In genomic region chr16:50152807-50153647, GRCh38 we compare ENCODE assay signal across 1 cellular context.
TF ChIP-seq lines count a peak whose summit lies in the region.

Gene TENT4B, plus strand, starts transcription at chr16:50153306. Its CDS starts 316 bp downstream, at chr16:50153622.

TF ChIP-seq in K562, 482 proteins besides CTCF, POLR2A, EP300 and RAD21 (continued from another document and continues in another):
- peak; percentile 65 to 79; a peak in 3 of 4 replicates for TF ChIP-seq NONO (IDR thresholded peaks at IDR 0.05; ENCODE audit: low read depth in 2 of 2, low read length in 1 of 2)
- no peak for TF ChIP-seq KDM4B (IDR thresholded peaks at IDR 0.05; ENCODE audit: borderline replicate concordance in 2 of 2, low read depth in 1 of 2)
- TF ChIP-seq MBD2 (IDR thresholded peaks at IDR 0.05; ENCODE audit: borderline replicate concordance, low read depth), result peak; percentile 51; the same call in 1 of the 2 replicates
- TF ChIP-seq RBBP5 (IDR thresholded peaks at IDR 0.05; ENCODE audit: borderline replicate concordance, insufficient read depth, low read length, poor library complexity, severe bottlenecking), result peak; percentile 53
- TF ChIP-seq ZNF431 (CRISPR knock-in tag; IDR thresholded peaks at IDR 0.05), result 0 out of 2 replicates have a peak, but pooled peaks have one; percentile 48
- peak; percentile 73 to 77 for TF ChIP-seq NRF1 (conservative IDR thresholded peaks at IDR 0.05 in 1 of 2, IDR thresholded peaks at IDR 0.05 in 1 of 2)
- TF ChIP-seq ZNF41 (CRISPR knock-in tag; conservative IDR thresholded peaks at IDR 0.05), result no peak
- peak; percentile 61; the same call in 1 of the 2 replicates for TF ChIP-seq ZNF384 (IDR thresholded peaks at IDR 0.05; ENCODE audit: low read depth, low read length)
- TF ChIP-seq, protein P1, sequence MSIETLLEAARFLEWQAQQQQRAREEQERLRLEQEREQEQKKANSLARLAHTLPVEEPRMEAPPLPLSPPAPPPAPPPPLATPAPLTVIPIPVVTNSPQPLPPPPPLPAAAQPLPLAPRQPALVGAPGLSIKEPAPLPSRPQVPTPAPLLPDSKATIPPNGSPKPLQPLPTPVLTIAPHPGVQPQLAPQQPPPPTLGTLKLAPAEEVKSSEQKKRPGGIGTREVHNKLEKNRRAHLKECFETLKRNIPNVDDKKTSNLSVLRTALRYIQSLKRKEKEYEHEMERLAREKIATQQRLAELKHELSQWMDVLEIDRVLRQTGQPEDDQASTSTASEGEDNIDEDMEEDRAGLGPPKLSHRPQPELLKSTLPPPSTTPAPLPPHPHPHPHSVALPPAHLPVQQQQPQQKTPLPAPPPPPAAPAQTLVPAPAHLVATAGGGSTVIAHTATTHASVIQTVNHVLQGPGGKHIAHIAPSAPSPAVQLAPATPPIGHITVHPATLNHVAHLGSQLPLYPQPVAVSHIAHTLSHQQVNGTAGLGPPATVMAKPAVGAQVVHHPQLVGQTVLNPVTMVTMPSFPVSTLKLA (conservative IDR thresholded peaks at IDR 0.05), result peak; percentile 19 to 84; a peak in 2 of 4 replicates
- no peak for TF ChIP-seq PHTF2 (CRISPR knock-in tag; IDR thresholded peaks at IDR 0.05)
- TF ChIP-seq SRF (CRISPR knock-in tag; IDR thresholded peaks at IDR 0.05), result 0 out of 4 replicates have a peak, but pooled peaks of 1 of the 2 experiments have one; percentile 9
- peak; percentile 63; the same call in 1 of the 2 replicates for TF ChIP-seq NR2C2 (CRISPR knock-in tag; IDR thresholded peaks at IDR 0.05)
- no peak; the same call in 1 of the 2 replicates for TF ChIP-seq NR2C2 (tag; IDR thresholded peaks at IDR 0.05)
- TF ChIP-seq CCNT2 (IDR thresholded peaks at IDR 0.05; ENCODE audit: borderline replicate concordance, extremely low read depth, insufficient read length, low read depth, low read length), result peak; percentile 44
- TF ChIP-seq, protein P2, sequence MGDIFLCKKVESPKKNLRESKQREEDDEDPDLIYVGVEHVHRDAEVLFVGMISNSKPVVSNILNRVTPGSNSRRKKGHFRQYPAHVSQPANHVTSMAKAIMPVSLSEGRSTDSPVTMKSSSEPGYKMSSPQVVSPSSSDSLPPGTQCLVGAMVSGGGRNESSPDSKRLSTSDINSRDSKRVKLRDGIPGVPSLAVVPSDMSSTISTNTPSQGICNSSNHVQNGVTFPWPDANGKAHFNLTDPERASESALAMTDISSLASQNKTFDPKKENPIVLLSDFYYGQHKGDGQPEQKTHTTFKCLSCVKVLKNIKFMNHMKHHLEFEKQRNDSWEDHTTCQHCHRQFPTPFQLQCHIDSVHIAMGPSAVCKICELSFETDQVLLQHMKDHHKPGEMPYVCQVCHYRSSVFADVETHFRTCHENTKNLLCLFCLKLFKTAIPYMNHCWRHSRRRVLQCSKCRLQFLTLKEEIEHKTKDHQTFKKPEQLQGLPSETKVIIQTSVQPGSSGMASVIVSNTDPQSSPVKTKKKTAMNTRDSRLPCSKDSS (IDR thresholded peaks at IDR 0.05; ENCODE audit: low read depth, partially characterized antibody), result no peak
- TF ChIP-seq USF1 (CRISPR knock-in tag; IDR thresholded peaks at IDR 0.05), result no peak
- no peak for TF ChIP-seq CREB3L1 (IDR thresholded peaks at IDR 0.05; ENCODE audit: borderline replicate concordance, low read depth)
- no peak for TF ChIP-seq E2F4 (CRISPR knock-in tag; IDR thresholded peaks at IDR 0.05; ENCODE audit: low read depth)
- TF ChIP-seq RHOXF2B (CRISPR knock-in tag; conservative IDR thresholded peaks at IDR 0.05), result no peak
- peak; percentile 97 for TF ChIP-seq ZFX (CRISPR knock-in tag; IDR thresholded peaks at IDR 0.05)
- 0 out of 2 replicates have a peak, but pooled peaks have one; percentile 19 for TF ChIP-seq RNF2 (IDR thresholded peaks at IDR 0.05)
- TF ChIP-seq NR1H2 (CRISPR knock-in tag; IDR thresholded peaks at IDR 0.05), result no peak
- TF ChIP-seq POLR2AphosphoS5 (IDR thresholded peaks at IDR 0.05; ENCODE audit: control insufficient read depth, insufficient read depth, low read depth, low read length), result peak; percentile 62; the same call in 1 of the 2 replicates
- no peak for TF ChIP-seq ZBTB8A (IDR thresholded peaks at IDR 0.05; ENCODE audit: partially characterized antibody)
- peak; percentile 67 for TF ChIP-seq CREB1 (IDR thresholded peaks at IDR 0.05)
- TF ChIP-seq CREB1 (CRISPR knock-in tag; IDR thresholded peaks at IDR 0.05), result peak; percentile 63; the same call in 1 of the 2 replicates
- TF ChIP-seq PHF8 (IDR thresholded peaks at IDR 0.05; ENCODE audit: borderline replicate concordance, low read length), result peak; percentile 96
- TF ChIP-seq U2AF1 (optimal IDR thresholded peaks at IDR 0.05; ENCODE audit: low read depth, low read length), result peak; percentile 54
- peak; percentile 42 for TF ChIP-seq HMGN3 (IDR thresholded peaks at IDR 0.05; ENCODE audit: borderline replicate concordance, extremely low read depth, insufficient read length, low read depth, low read length)
- TF ChIP-seq, protein P3, sequence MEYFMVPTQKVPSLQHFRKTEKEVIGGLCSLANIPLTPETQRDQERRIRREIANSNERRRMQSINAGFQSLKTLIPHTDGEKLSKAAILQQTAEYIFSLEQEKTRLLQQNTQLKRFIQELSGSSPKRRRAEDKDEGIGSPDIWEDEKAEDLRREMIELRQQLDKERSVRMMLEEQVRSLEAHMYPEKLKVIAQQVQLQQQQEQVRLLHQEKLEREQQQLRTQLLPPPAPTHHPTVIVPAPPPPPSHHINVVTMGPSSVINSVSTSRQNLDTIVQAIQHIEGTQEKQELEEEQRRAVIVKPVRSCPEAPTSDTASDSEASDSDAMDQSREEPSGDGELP (CRISPR knock-in tag; IDR thresholded peaks at IDR 0.05; ENCODE audit: borderline replicate concordance), result peak; percentile 73; the same call in 1 of the 2 replicates
- no peak for TF ChIP-seq THRB (CRISPR knock-in tag; conservative IDR thresholded peaks at IDR 0.05)
- no peak for TF ChIP-seq KLF13 (tag; IDR thresholded peaks at IDR 0.05; ENCODE audit: borderline replicate concordance, low read depth)
- TF ChIP-seq HDAC1 (IDR thresholded peaks at IDR 0.05), result peak in 1 of 2 experiments; percentile 71; a peak in 2 of 4 replicates
- 0 out of 2 replicates have a peak, but pooled peaks have one; percentile 47 for TF ChIP-seq PTBP1 (IDR thresholded peaks at IDR 0.05; ENCODE audit: low read depth, low read length)
- 0 out of 2 replicates have a peak, but pooled peaks have one; percentile 19 for TF ChIP-seq ZNF232 (CRISPR knock-in tag; IDR thresholded peaks at IDR 0.05)
- no peak for TF ChIP-seq ESRRB (CRISPR knock-in tag; IDR thresholded peaks at IDR 0.05; ENCODE audit: borderline replicate concordance)
- TF ChIP-seq ZC3H8 (IDR thresholded peaks at IDR 0.05), result no peak
- TF ChIP-seq EP400 (IDR thresholded peaks at IDR 0.05), result peak; percentile 90; the same call in 1 of the 2 replicates
- TF ChIP-seq FOXJ3 (CRISPR knock-in tag; IDR thresholded peaks at IDR 0.05), result no peak
- TF ChIP-seq ELF1 (tag; IDR thresholded peaks at IDR 0.05), result no peak
- TF ChIP-seq PML (IDR thresholded peaks at IDR 0.05; ENCODE audit: low read length), result peak; percentile 65; the same call in 1 of the 2 replicates
- TF ChIP-seq CBFB (CRISPR knock-in tag; IDR thresholded peaks at IDR 0.05), result no peak
- no peak for TF ChIP-seq SMARCA5 (IDR thresholded peaks at IDR 0.05)
- no peak for TF ChIP-seq ZNF165 (CRISPR knock-in tag; IDR thresholded peaks at IDR 0.05; ENCODE audit: borderline replicate concordance)
- no peak for TF ChIP-seq ZNF253 (CRISPR knock-in tag; conservative IDR thresholded peaks at IDR 0.05)
- peak; percentile 72; the same call in 1 of the 2 replicates for TF ChIP-seq THAP12 (CRISPR knock-in tag; IDR thresholded peaks at IDR 0.05)
- TF ChIP-seq, protein P4, sequence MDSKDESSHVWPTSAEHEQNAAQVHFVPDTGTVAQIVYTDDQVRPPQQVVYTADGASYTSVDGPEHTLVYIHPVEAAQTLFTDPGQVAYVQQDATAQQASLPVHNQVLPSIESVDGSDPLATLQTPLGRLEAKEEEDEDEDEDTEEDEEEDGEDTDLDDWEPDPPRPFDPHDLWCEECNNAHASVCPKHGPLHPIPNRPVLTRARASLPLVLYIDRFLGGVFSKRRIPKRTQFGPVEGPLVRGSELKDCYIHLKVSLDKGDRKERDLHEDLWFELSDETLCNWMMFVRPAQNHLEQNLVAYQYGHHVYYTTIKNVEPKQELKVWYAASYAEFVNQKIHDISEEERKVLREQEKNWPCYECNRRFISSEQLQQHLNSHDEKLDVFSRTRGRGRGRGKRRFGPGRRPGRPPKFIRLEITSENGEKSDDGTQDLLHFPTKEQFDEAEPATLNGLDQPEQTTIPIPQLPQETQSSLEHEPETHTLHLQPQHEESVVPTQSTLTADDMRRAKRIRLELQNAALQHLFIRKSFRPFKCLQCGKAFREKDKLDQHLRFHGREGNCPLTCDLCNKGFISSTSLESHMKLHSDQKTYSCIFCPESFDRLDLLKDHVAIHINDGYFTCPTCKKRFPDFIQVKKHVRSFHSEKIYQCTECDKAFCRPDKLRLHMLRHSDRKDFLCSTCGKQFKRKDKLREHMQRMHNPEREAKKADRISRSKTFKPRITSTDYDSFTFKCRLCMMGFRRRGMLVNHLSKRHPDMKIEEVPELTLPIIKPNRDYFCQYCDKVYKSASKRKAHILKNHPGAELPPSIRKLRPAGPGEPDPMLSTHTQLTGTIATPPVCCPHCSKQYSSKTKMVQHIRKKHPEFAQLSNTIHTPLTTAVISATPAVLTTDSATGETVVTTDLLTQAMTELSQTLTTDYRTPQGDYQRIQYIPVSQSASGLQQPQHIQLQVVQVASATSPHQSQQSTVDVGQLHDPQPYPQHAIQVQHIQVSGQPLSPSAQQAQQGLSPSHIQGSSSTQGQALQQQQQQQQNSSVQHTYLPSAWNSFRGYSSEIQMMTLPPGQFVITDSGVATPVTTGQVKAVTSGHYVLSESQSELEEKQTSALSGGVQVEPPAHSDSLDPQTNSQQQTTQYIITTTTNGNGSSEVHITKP (IDR thresholded peaks at IDR 0.05; ENCODE audit: partially characterized antibody), result peak; percentile 52
- TF ChIP-seq NR2F6 (CRISPR knock-in tag; IDR thresholded peaks at IDR 0.05), result no peak
